1 cellular context compared by ENCODE assay signal in genomic region chr12:8035440-8036010, GRCh38.
TF ChIP-seq lines count a peak whose summit lies in the region.

No MANE protein-coding gene starts in this region.

TF ChIP-seq in H1, 55 proteins besides CTCF, POLR2A, EP300 and RAD21:
- TF ChIP-seq CHD1 (IDR thresholded peaks at IDR 0.05; ENCODE audit: low read depth, low read length): no peak
- no peak for TF ChIP-seq BCL11A (IDR thresholded peaks at IDR 0.05; ENCODE audit: low read depth in 2 of 2, low read length in 2 of 2)
- TF ChIP-seq HDAC6 (IDR thresholded peaks at IDR 0.05; ENCODE audit: low read depth, low read length): no peak
- TF ChIP-seq E2F6 (IDR thresholded peaks at IDR 0.05): no peak
- no peak for TF ChIP-seq SAP30 (IDR thresholded peaks at IDR 0.05; ENCODE audit: insufficient read depth, insufficient replicate concordance, low read length)
- TF ChIP-seq SP2 (IDR thresholded peaks at IDR 0.05; ENCODE audit: low read length): no peak
- TF ChIP-seq GABPA (IDR thresholded peaks at IDR 0.05; ENCODE audit: borderline replicate concordance, insufficient read depth, low read length): no peak
TF ChIP-seq in H1: peak in this region for 0.
